21 cellular contexts compared by ENCODE assay signal in genomic region chr15:75230524-75231371, GRCh38. TPM values are rescaled to one million over a fixed set of nuclear protein-coding genes. Genes with fewer than 3 reads are reported as not detected.
A peak's percentile ranks its signal among the peaks of the same experiment; 100 is the strongest.
DNase-seq lines count a peak whose midpoint lies in the region; TF ChIP-seq lines count a peak whose summit lies in the region.
"Had no signal": no experiment of that assay in that cellular context is flagged by ENCODE, and none has a peak within 500 bp of the region (broad histone marks: within the 10 kb centered on the region; RNA-seq: fewer than 3 reads in every experiment).

No MANE protein-coding gene starts in this region.

- peak overlapping the region; percentile 33 to 73 (median 64) for H3K4me2 ChIP-seq in BLaER1 treated with 17β-estradiol and CSF1 and Interleukin-3, amounts not matched to agents 10 nM and 100 nM
- H3K4me2 ChIP-seq in neural progenitor cell, result no peak overlapping the region

- peak overlapping the region in 6 of 11 experiments; percentile 11 to 39 (median 24); a peak in 8 of 22 replicates for H3K27ac ChIP-seq in BLaER1 treated with 17β-estradiol and CSF1 and Interleukin-3, amounts not matched to agents 10 nM and 100 nM
- no peak overlapping the region for H3K27ac ChIP-seq in neural progenitor cell
- H3K27ac ChIP-seq: breast epithelium, HL-60, right lobe of liver had no signal

- no peaks in the 10 kb centered on the region for H3K27me3 ChIP-seq in BLaER1 treated with 17β-estradiol and CSF1 and Interleukin-3, amounts not matched to agents 10 nM and 100 nM
- H3K27me3 ChIP-seq in H7 (ENCODE audit: control insufficient read depth, insufficient read depth, low read length), result no peaks in the 10 kb centered on the region; the same call in 1 of the 2 replicates
- H3K27me3 ChIP-seq in neural progenitor cell, result no peaks in the 10 kb centered on the region
- H3K27me3 ChIP-seq: right lobe of liver had no signal

- H3K36me3 ChIP-seq in BLaER1 treated with 17β-estradiol and CSF1 and Interleukin-3, amounts not matched to agents 10 nM and 100 nM, result no peaks in the 10 kb centered on the region
- H3K36me3 ChIP-seq in H7 (replicated peaks; ENCODE audit: control insufficient read depth, insufficient read depth, low read length) (no peaks in the 10 kb centered on the region), neural progenitor cell (no peaks in the 10 kb centered on the region)
- H3K36me3 ChIP-seq: breast epithelium, right lobe of liver had no signal

- H3K27me3 Mint-ChIP-seq in chondrocyte (ENCODE audit: low read depth) (peaks cover 26% of the 10 kb centered on the region), neural progenitor cell (ENCODE audit: insufficient read depth, low read depth) (peaks cover 6% of the 10 kb centered on the region)
- peaks cover 3% of the 10 kb centered on the region for H3K27me3 Mint-ChIP-seq in activated T-helper 2 cell treated with anti-CD3 and anti-CD28 coated beads, Interferon-gamma antibody, Interleukin-2, Interleukin-4, amounts not matched to agents 10 μg/mL and 5 μg/mL and 100 μg/mL, durations not matched to agents 14 hours and 24 hours and 36 hours (ENCODE audit: low read depth)

- H4K20me1 ChIP-seq in BLaER1 treated with 17β-estradiol and CSF1 and Interleukin-3, amounts not matched to agents 10 nM and 100 nM, result no peaks in the 10 kb centered on the region; a peak in 1 of 22 replicates
- no peaks in the 10 kb centered on the region for H4K20me1 ChIP-seq in neural progenitor cell (ENCODE audit: low read depth)

- no peaks in the 10 kb centered on the region for H3K9me3 ChIP-seq in BLaER1 treated with 17β-estradiol and CSF1 and Interleukin-3, amounts not matched to agents 10 nM and 100 nM (replicated peaks in 1 of 11)
- no peaks in the 10 kb centered on the region for H3K9me3 ChIP-seq in neural progenitor cell (ENCODE audit: low read depth)
- H3K9me3 ChIP-seq: breast epithelium, right lobe of liver had no signal

- peak; percentile 79 for DNase-seq in H7
- peak; percentile 54 for DNase-seq in chondrocyte (ENCODE audit: low spot score)
- DNase-seq in neural progenitor cell (ENCODE audit: low spot score), result peak; percentile 41
- DNase-seq in kidney glomerular epithelial cell (lab: John Stamatoyannopoulos, UW), result no peak
- no peak for DNase-seq in activated T-helper 2 cell treated with anti-CD3 and anti-CD28 coated beads, Interferon-gamma antibody, Interleukin-2, Interleukin-4, amounts not matched to agents 10 μg/mL and 5 μg/mL and 100 μg/mL, durations not matched to agents 14 hours and 24 hours and 36 hours (ENCODE audit: low spot score)
- no peak for DNase-seq in NCI-H187 (lab: John Stamatoyannopoulos, UW)
- DNase-seq: activated CD4-positive, alpha-beta T cell treated with anti-CD3 and anti-CD28 coated beads, Interleukin-2, amount 10 ng/mL, durations not matched to agents 7 days and 5 days; activated naive CD8-positive, alpha-beta T cell treated with anti-CD3 and anti-CD28 coated beads, Interleukin-2, amount 50 U/mL, for 24 hours; activated T-cell treated with anti-CD3 and anti-CD28 coated beads, Interleukin-2, amount 50 U/mL, for 1 hour; dermis blood vessel endothelial cell; erythroblast; GF-D8; KG1; midbrain; NCI-H1105 treated with DMSO at 0.1 percent for 48 hours; SW 1271 had no signal

- H3K9me3 Mint-ChIP-seq in chondrocyte (ENCODE audit: low read depth), result no peaks in the 10 kb centered on the region
- H3K9me3 Mint-ChIP-seq in neural progenitor cell, result no peaks in the 10 kb centered on the region
- H3K9me3 Mint-ChIP-seq in activated T-helper 2 cell treated with anti-CD3 and anti-CD28 coated beads, Interferon-gamma antibody, Interleukin-2, Interleukin-4, amounts not matched to agents 10 μg/mL and 5 μg/mL and 100 μg/mL, durations not matched to agents 14 hours and 24 hours and 36 hours, result no peaks in the 10 kb centered on the region
- H3K9me3 Mint-ChIP-seq: activated CD4-positive, alpha-beta T cell treated with anti-CD3 and anti-CD28 coated beads, Interleukin-2, amount 10 ng/mL, durations not matched to agents 7 days and 5 days; activated naive CD8-positive, alpha-beta T cell treated with anti-CD3 and anti-CD28 coated beads, Interleukin-2, amount 50 U/mL, for 24 hours had no signal

- H3K4me3 ChIP-seq in BLaER1 treated with 17β-estradiol and CSF1 and Interleukin-3, amounts not matched to agents 10 nM and 100 nM, result no peak overlapping the region
- no peak overlapping the region for H3K4me3 ChIP-seq in H7 (ENCODE audit: insufficient read depth, low read depth, low read length)
- no peak overlapping the region for H3K4me3 ChIP-seq in neural progenitor cell
- H3K4me3 ChIP-seq: breast epithelium, right lobe of liver had no signal

- H3K27ac Mint-ChIP-seq in chondrocyte (ENCODE audit: unreplicated experiment), result no peak overlapping the region
- peak overlapping the region; percentile 76 for H3K27ac Mint-ChIP-seq in neural progenitor cell
- no peak overlapping the region for H3K27ac Mint-ChIP-seq in activated T-helper 2 cell treated with anti-CD3 and anti-CD28 coated beads, Interferon-gamma antibody, Interleukin-2, Interleukin-4, amounts not matched to agents 10 μg/mL and 5 μg/mL and 100 μg/mL, durations not matched to agents 14 hours and 24 hours and 36 hours
- H3K27ac Mint-ChIP-seq: activated CD4-positive, alpha-beta T cell treated with anti-CD3 and anti-CD28 coated beads, Interleukin-2, amount 10 ng/mL, durations not matched to agents 7 days and 5 days; activated naive CD8-positive, alpha-beta T cell treated with anti-CD3 and anti-CD28 coated beads, Interleukin-2, amount 50 U/mL, for 24 hours had no signal

- H3K4me1 ChIP-seq in BLaER1 treated with 17β-estradiol and CSF1 and Interleukin-3, amounts not matched to agents 10 nM and 100 nM, result peaks cover 17 to 31% (median 26%) of the 10 kb centered on the region in 10 experiments
- H3K4me1 ChIP-seq in neural progenitor cell, result no peaks in the 10 kb centered on the region
- H3K4me1 ChIP-seq: breast epithelium, right lobe of liver had no signal

- H2AFZ ChIP-seq in neural progenitor cell (replicated peaks), result no peak overlapping the region

- no peaks in the 10 kb centered on the region for H3K79me2 ChIP-seq in neural progenitor cell (ENCODE audit: low read depth)

- no peaks in the 10 kb centered on the region for H3F3A ChIP-seq in neural progenitor cell (ENCODE audit: low read depth)

- peak overlapping the region in 1 of 11 experiments; percentile 1; a peak in 2 of 22 replicates for H3K9ac ChIP-seq in BLaER1 treated with 17β-estradiol and CSF1 and Interleukin-3, amounts not matched to agents 10 nM and 100 nM
- H3K9ac ChIP-seq in neural progenitor cell, result no peak overlapping the region

- no peak overlapping the region for H3K4me3 Mint-ChIP-seq in chondrocyte (ENCODE audit: unreplicated experiment)
- no peak overlapping the region for H3K4me3 Mint-ChIP-seq in neural progenitor cell
- H3K4me3 Mint-ChIP-seq in activated T-helper 2 cell treated with anti-CD3 and anti-CD28 coated beads, Interferon-gamma antibody, Interleukin-2, Interleukin-4, amounts not matched to agents 10 μg/mL and 5 μg/mL and 100 μg/mL, durations not matched to agents 14 hours and 24 hours and 36 hours (ENCODE audit: low read depth), result no peak overlapping the region
- H3K4me3 Mint-ChIP-seq: activated CD4-positive, alpha-beta T cell treated with anti-CD3 and anti-CD28 coated beads, Interleukin-2, amount 10 ng/mL, durations not matched to agents 7 days and 5 days; activated naive CD8-positive, alpha-beta T cell treated with anti-CD3 and anti-CD28 coated beads, Interleukin-2, amount 50 U/mL, for 24 hours had no signal

- H3K4me1 Mint-ChIP-seq in chondrocyte (ENCODE audit: low read depth) (no peaks in the 10 kb centered on the region), neural progenitor cell (peaks cover 10% of the 10 kb centered on the region)
- no peaks in the 10 kb centered on the region for H3K4me1 Mint-ChIP-seq in activated T-helper 2 cell treated with anti-CD3 and anti-CD28 coated beads, Interferon-gamma antibody, Interleukin-2, Interleukin-4, amounts not matched to agents 10 μg/mL and 5 μg/mL and 100 μg/mL, durations not matched to agents 14 hours and 24 hours and 36 hours (ENCODE audit: low read depth)
- H3K4me1 Mint-ChIP-seq: activated CD4-positive, alpha-beta T cell treated with anti-CD3 and anti-CD28 coated beads, Interleukin-2, amount 10 ng/mL, durations not matched to agents 7 days and 5 days; activated naive CD8-positive, alpha-beta T cell treated with anti-CD3 and anti-CD28 coated beads, Interleukin-2, amount 50 U/mL, for 24 hours had no signal

- intact Hi-C loops in activated T-helper 2 cell treated with anti-CD3 and anti-CD28 coated beads, Interferon-gamma antibody, Interleukin-2, Interleukin-4, amounts not matched to agents 10 μg/mL and 5 μg/mL and 100 μg/mL, durations not matched to agents 14 hours and 24 hours and 36 hours (cut with micrococcal nuclease), result no loop called here

- H3K36me3 Mint-ChIP-seq in chondrocyte (ENCODE audit: low read depth) (no peaks in the 10 kb centered on the region), neural progenitor cell (no peaks in the 10 kb centered on the region)
- H3K36me3 Mint-ChIP-seq in activated T-helper 2 cell treated with anti-CD3 and anti-CD28 coated beads, Interferon-gamma antibody, Interleukin-2, Interleukin-4, amounts not matched to agents 10 μg/mL and 5 μg/mL and 100 μg/mL, durations not matched to agents 14 hours and 24 hours and 36 hours (ENCODE audit: low read depth), result no peaks in the 10 kb centered on the region

- TF ChIP-seq CTCF in chondrocyte (IDR thresholded peaks at IDR 0.05), result no peak
- TF ChIP-seq CTCF in neural progenitor cell (IDR thresholded peaks at IDR 0.05), result no peak

RNA-seq across cellular contexts. Expression of gene GOLGA6C, which starts 27.4 kb away (rescaled TPM):
- 0.07 and 0.24 TPM in 2 replicates for total RNA-seq in H7 (2014; rRNA removed; shearing (Covaris generic))
- total RNA-seq in chondrocyte (not detected in 3 replicates), neural progenitor cell (ENCODE audit: low replicate concordance) (not detected in 2 replicates)
- not detected in 2 replicates for total RNA-seq in activated T-helper 2 cell treated with anti-CD3 and anti-CD28 coated beads, Interferon-gamma antibody, Interleukin-2, Interleukin-4, amounts not matched to agents 10 μg/mL and 5 μg/mL and 100 μg/mL, durations not matched to agents 14 hours and 24 hours and 36 hours
- total RNA-seq: activated CD4-positive, alpha-beta T cell treated with anti-CD3 and anti-CD28 coated beads, Interleukin-2, amount 10 ng/mL, durations not matched to agents 7 days and 5 days; dermis blood vessel endothelial cell; glomerular endothelial cell had no signal

RNA-seq across cellular contexts. Expression of gene C15orf39, which starts 29.1 kb away (rescaled TPM):
- total RNA-seq in H7 (2014; rRNA removed; shearing (Covaris generic)), result 35.9 and 37.1 TPM in 2 replicates
- total RNA-seq in chondrocyte (12.2 to 33.4 TPM (median 32.9 TPM) in 3 replicates), neural progenitor cell (ENCODE audit: low replicate concordance) (1.2 and 7.1 TPM in 2 replicates)
- 62.4 and 63.5 TPM in 2 replicates for total RNA-seq in activated T-helper 2 cell treated with anti-CD3 and anti-CD28 coated beads, Interferon-gamma antibody, Interleukin-2, Interleukin-4, amounts not matched to agents 10 μg/mL and 5 μg/mL and 100 μg/mL, durations not matched to agents 14 hours and 24 hours and 36 hours

RNA-seq across cellular contexts. Expression of gene GOLGA6D, which starts 51.9 kb away (rescaled TPM):
- total RNA-seq in H7 (2014; rRNA removed; shearing (Covaris generic)), result 0.28 and 1.1 TPM in 2 replicates
- total RNA-seq in chondrocyte (0.15 TPM in 1 of 3 replicates, not detected in the others), neural progenitor cell (ENCODE audit: low replicate concordance) (not detected in 2 replicates)
- not detected in 2 replicates for total RNA-seq in activated T-helper 2 cell treated with anti-CD3 and anti-CD28 coated beads, Interferon-gamma antibody, Interleukin-2, Interleukin-4, amounts not matched to agents 10 μg/mL and 5 μg/mL and 100 μg/mL, durations not matched to agents 14 hours and 24 hours and 36 hours
- total RNA-seq: activated CD4-positive, alpha-beta T cell treated with anti-CD3 and anti-CD28 coated beads, Interleukin-2, amount 10 ng/mL, durations not matched to agents 7 days and 5 days; dermis blood vessel endothelial cell; glomerular endothelial cell had no signal

Comparison
In these comparisons a context has a peak if more than half of its experiments do, and no peak if none do; other contexts are left out.
1. DNase-seq: peak in H7 (single experiment), chondrocyte (single experiment) and neural progenitor cell (single experiment); none in kidney glomerular epithelial cell (single experiment), activated T-helper 2 cell treated with anti-CD3 and anti-CD28 coated beads, Interferon-gamma antibody, Interleukin-2, Interleukin-4, amounts not matched to agents 10 μg/mL and 5 μg/mL and 100 μg/mL, durations not matched to agents 14 hours and 24 hours and 36 hours (single experiment) and NCI-H187 (0 of 2).